8 cellular contexts compared by ENCODE assay signal in the genomic region with DNA sequence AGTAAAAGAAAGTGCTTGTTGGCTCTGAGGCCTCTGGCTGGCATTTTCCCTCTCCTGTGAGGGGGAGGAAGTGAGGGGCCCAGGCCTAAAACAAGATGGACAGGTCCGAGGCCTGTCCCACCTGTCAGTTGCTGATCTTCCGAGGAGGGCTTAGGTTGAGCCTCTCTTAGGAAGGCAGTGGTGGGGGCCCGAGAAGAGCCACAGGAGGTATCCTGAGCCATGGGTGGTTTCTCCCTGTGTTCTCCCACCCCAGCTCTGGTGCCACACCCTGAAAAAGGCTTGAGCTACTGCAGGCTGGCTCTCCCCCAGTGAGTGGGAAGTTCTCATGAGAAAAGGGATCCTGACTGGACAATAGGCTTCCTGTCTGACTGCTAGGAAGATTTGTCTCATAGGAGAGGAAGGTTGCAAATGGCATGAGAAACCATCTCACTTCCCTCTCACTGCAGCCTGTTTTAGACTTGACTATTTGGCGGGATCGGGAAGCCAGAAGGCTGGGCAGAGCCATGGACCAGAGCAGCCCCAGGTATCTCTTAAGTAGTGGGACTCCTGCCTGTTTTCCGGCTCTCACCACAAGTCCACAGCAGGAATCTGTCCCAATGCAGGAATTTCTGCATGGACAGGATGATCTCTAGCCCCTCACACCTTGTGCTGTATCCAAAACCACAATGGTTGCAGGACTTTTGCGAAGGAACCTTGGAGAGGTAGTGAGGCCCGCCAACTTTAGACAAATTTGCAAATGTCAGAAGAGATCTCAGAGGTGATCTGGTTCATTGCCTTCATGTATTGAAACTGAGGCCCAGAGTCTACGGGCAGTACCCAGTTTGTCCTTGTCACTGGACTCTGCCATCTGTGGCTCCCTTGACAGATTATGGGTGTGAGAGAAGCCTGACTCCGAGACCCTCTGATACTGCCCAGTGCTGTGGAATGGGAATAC.
DNase-seq lines count a peak whose midpoint lies in the region; ATAC-seq and TF ChIP-seq lines count a peak whose summit lies in the region.

No MANE protein-coding gene starts in this region.

- H3K4me3 Mint-ChIP-seq in CD4-positive, alpha-beta T cell = no peak overlapping the region
- peak overlapping the region in 5 of 10 donors; percentile 12 to 62 (median 37) for H3K4me3 Mint-ChIP-seq in naive thymus-derived CD4-positive, alpha-beta T cell

- H3K4me3 ChIP-seq in naive thymus-derived CD4-positive, alpha-beta T cell (ENCODE audit: low read length) = no peak overlapping the region
- no peak overlapping the region for H3K4me3 ChIP-seq in MG63

- in situ Hi-C loops in GM13976 (cut with MboI; ENCODE audit: low sequenced_read_pairs, unreplicated experiment) = no loop called here

- ATAC-seq in CD4-positive, alpha-beta T cell (ENCODE audit: poor library complexity) = no peak
- ATAC-seq in HG03432 (IDR thresholded peaks at IDR 0.05; ENCODE audit: unreplicated experiment) = peak; percentile 24
- ATAC-seq in naive thymus-derived CD4-positive, alpha-beta T cell = no peak

- no peak for TF ChIP-seq CTCF in CD4-positive, alpha-beta T cell (IDR thresholded peaks at IDR 0.05)
- no peak for TF ChIP-seq CTCF in GM13976 (IDR thresholded peaks at IDR 0.05; ENCODE audit: borderline replicate concordance, control extremely low read depth, extremely low read depth, insufficient read depth, missing control alignments)

- CTCF ChIA-PET in CD4-positive, alpha-beta T cell (lab: Charles Lee) = no interaction called here
- CTCF ChIA-PET in naive thymus-derived CD4-positive, alpha-beta T cell (lab: Charles Lee) = no interaction called here

- no peaks in the 10 kb centered on the region for H3K9me3 Mint-ChIP-seq in CD4-positive, alpha-beta T cell
- peaks cover 0 to 2% (median 0%) of the 10 kb centered on the region in 11 donors for H3K9me3 Mint-ChIP-seq in naive thymus-derived CD4-positive, alpha-beta T cell

- H3K36me3 ChIP-seq in naive thymus-derived CD4-positive, alpha-beta T cell (ENCODE audit: control insufficient read depth in 2 of 3, insufficient read depth in 3 of 3, low read length in 3 of 3) = no peaks in the 10 kb centered on the region
- H3K36me3 ChIP-seq in MG63 = no peaks in the 10 kb centered on the region

- H3K27me3 ChIP-seq in CD4-positive, alpha-beta T cell (ENCODE audit: control insufficient read depth, insufficient read depth, low read length) = no peaks in the 10 kb centered on the region
- H3K27me3 ChIP-seq in naive thymus-derived CD4-positive, alpha-beta T cell (ENCODE audit: control insufficient read depth in 2 of 2, insufficient read depth in 2 of 2, low read length in 2 of 2) = no peaks in the 10 kb centered on the region
- no peaks in the 10 kb centered on the region for H3K27me3 ChIP-seq in MG63

- H3K27ac ChIP-seq in CD4-positive, alpha-beta T cell (ENCODE audit: low read depth, low read length) = no peak overlapping the region
- peak overlapping the region; percentile 4 for H3K27ac ChIP-seq in naive thymus-derived CD4-positive, alpha-beta T cell (ENCODE audit: low read depth, low read length)

- no peaks in the 10 kb centered on the region for H3K27me3 Mint-ChIP-seq in CD4-positive, alpha-beta T cell
- H3K27me3 Mint-ChIP-seq in naive thymus-derived CD4-positive, alpha-beta T cell = no peaks in the 10 kb centered on the region

- peaks cover 76% of the 10 kb centered on the region for H3K4me1 Mint-ChIP-seq in CD4-positive, alpha-beta T cell (ENCODE audit: low read depth)
- H3K4me1 Mint-ChIP-seq in naive thymus-derived CD4-positive, alpha-beta T cell = peaks cover 74 to 91% (median 90%) of the 10 kb centered on the region in 7 donors

- H3K36me3 Mint-ChIP-seq in CD4-positive, alpha-beta T cell (ENCODE audit: low read depth) = peaks cover 11% of the 10 kb centered on the region
- peaks cover 0 to 19% (median 13%) of the 10 kb centered on the region in 5 donors for H3K36me3 Mint-ChIP-seq in naive thymus-derived CD4-positive, alpha-beta T cell

- H3K27ac Mint-ChIP-seq in CD4-positive, alpha-beta T cell = peak overlapping the region; percentile 9
- peak overlapping the region in 8 of 9 donors; percentile 3 to 83 (median 58) for H3K27ac Mint-ChIP-seq in naive thymus-derived CD4-positive, alpha-beta T cell

- no peak for DNase-seq in CD4-positive, alpha-beta T cell
- DNase-seq in cerebellar cortex (ENCODE audit: low spot score) (peak; percentile 70), MG63 (no peak), NCI-H2171 (lab: John Stamatoyannopoulos, UW) (no peak), occipital lobe (lab: John Stamatoyannopoulos, UW) (no peak), GM13976 (ENCODE audit: low spot score) (no peak)
- DNase-seq in naive thymus-derived CD4-positive, alpha-beta T cell = no peak

- peaks cover 13 to 40% of the 10 kb centered on the region in 2 donors for H3K4me1 ChIP-seq in naive thymus-derived CD4-positive, alpha-beta T cell (ENCODE audit: control insufficient read depth in 2 of 2, insufficient read depth in 2 of 2, low read length in 2 of 2)

- intact Hi-C loops in CD4-positive, alpha-beta T cell (cut with DNase I, micrococcal nuclease) = no loop called here
- intact Hi-C loops in naive thymus-derived CD4-positive, alpha-beta T cell (cut with micrococcal nuclease) = no loop called here

- H3K9me3 ChIP-seq in CD4-positive, alpha-beta T cell (ENCODE audit: control insufficient read depth, low read length) = no peaks in the 10 kb centered on the region
- H3K9me3 ChIP-seq in naive thymus-derived CD4-positive, alpha-beta T cell (ENCODE audit: control insufficient read depth in 2 of 3, low read length in 3 of 3) = no peaks in the 10 kb centered on the region
- H3K9me3 ChIP-seq in MG63 = no peaks in the 10 kb centered on the region

- POLR2A ChIA-PET in CD4-positive, alpha-beta T cell (lab: Charles Lee) = no interaction called here
- POLR2A ChIA-PET in naive thymus-derived CD4-positive, alpha-beta T cell (lab: Charles Lee) = no interaction called here
